Comparison of ENCODE assay signal across 18 cellular contexts in the genomic region with DNA sequence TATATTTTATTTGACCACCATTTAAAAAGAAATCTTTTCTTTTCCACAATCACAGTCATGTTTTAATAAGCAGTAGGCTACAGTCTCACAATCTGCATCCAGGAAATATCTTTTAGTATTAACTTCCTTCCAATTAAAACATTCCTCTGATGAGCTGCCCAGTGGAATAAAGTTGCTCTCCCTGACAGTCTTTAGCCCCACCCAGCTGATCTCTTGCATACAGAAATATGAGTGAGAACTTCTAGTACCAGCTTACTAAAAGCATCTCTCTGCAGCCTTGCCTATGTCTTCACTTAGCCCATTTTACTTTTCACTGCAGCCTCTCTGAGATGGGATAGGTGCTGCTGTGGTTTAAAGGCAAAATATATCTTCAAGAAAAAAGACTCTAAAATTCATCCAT.
A peak's percentile ranks its signal among the peaks of the same experiment; 100 is the strongest.
DNase-seq lines count a peak whose midpoint lies in the region; ATAC-seq and TF ChIP-seq lines count a peak whose summit lies in the region.
"Had no signal": no experiment of that assay in that cellular context is flagged by ENCODE, and none has a peak within 500 bp of the region (broad histone marks: within the 10 kb centered on the region; RNA-seq: fewer than 3 reads in every experiment).

No MANE protein-coding gene starts in this region.

- H3K4me3 ChIP-seq in foreskin fibroblast (ENCODE audit: low read depth in 1 of 2, low read length in 2 of 2) (no peak overlapping the region), smooth muscle cell (no peak overlapping the region)

- no peaks in the 10 kb centered on the region for H3K79me2 ChIP-seq in smooth muscle cell (ENCODE audit: low read depth)

- peak overlapping the region; percentile 38 for H3K4me2 ChIP-seq in smooth muscle cell

- DNase-seq in EH (ENCODE audit: low read depth): peak; percentile 72
- peak; percentile 62 to 85 for DNase-seq in foreskin fibroblast
- no peak for DNase-seq in smooth muscle cell (lab: John Stamatoyannopoulos, UW; ENCODE audit: unreplicated experiment)
- no peak for DNase-seq in NCI-H2227 treated with DMSO at 0.1 percent for 48 hours (lab: John Stamatoyannopoulos, UW)
- no peak for DNase-seq in NCI-H1417 treated with DMSO at 0.1 percent for 48 hours (lab: John Stamatoyannopoulos, UW)
- DNase-seq in G401 (ENCODE audit: low spot score): no peak
- DNase-seq: activated CD8-positive, alpha-beta T cell treated with anti-CD3 and anti-CD28 coated beads, Interleukin-2, amount 10 ng/mL, durations not matched to agents 7 days and 5 days; activated naive CD8-positive, alpha-beta T cell treated with anti-CD3 and anti-CD28 coated beads, Interleukin-2, amount 10 ng/mL, durations not matched to agents 7 days and 5 days; CD4-positive, CD25-positive, alpha-beta regulatory T cell; central memory CD4-positive, alpha-beta T cell; effector memory CD4-positive, alpha-beta T cell; Kasumi-1; NCI-H774; RPMI8226; stimulated activated CD4-positive, alpha-beta T cell treated with anti-CD3 and anti-CD28 coated beads, Interleukin-1b, Interleukin-23, amount 100 ng/mL, for 48 hours; T-cell had no signal

- TF ChIP-seq CTCF in foreskin fibroblast (IDR thresholded peaks at IDR 0.05; ENCODE audit: low read depth, low read length): no peak
- TF ChIP-seq CTCF in smooth muscle cell (IDR thresholded peaks at IDR 0.05; ENCODE audit: borderline replicate concordance, insufficient read depth, poor library complexity, severe bottlenecking): no peak

- no peaks in the 10 kb centered on the region for H3K36me3 ChIP-seq in smooth muscle cell (ENCODE audit: low read depth)

- peaks cover 8% of the 10 kb centered on the region for H3K4me1 ChIP-seq in smooth muscle cell (ENCODE audit: low read depth)

- no peaks in the 10 kb centered on the region for H3K27me3 ChIP-seq in smooth muscle cell (ENCODE audit: low read depth)

- peak overlapping the region; percentile 8 for H2AFZ ChIP-seq in smooth muscle cell (ENCODE audit: low read depth)

- H3K27ac ChIP-seq in smooth muscle cell (ENCODE audit: low read depth): peak overlapping the region; percentile 30

- H3F3A ChIP-seq in smooth muscle cell (ENCODE audit: low read depth): peaks cover 4% of the 10 kb centered on the region

- peak; percentile 61 for ATAC-seq in SK-N-SH treated with all-trans-retinoic acid at 6 μM for 48 hours
- ATAC-seq: activated CD8-positive, alpha-beta T cell treated with anti-CD3 and anti-CD28 coated beads, Interleukin-2, amount 10 ng/mL, durations not matched to agents 7 days and 5 days; natural killer cell treated with Interleukin-12 subunit alpha and Interleukin-12 subunit beta and Interleukin-15 and Interleukin-18, amount 100 ng/mL, for 72 hours; T-cell had no signal

- in situ Hi-C loops in G401 (cut with HindIII; ENCODE audit: low sequenced_read_pairs): no loop called here

- H4K20me1 ChIP-seq in smooth muscle cell (ENCODE audit: low read depth): no peaks in the 10 kb centered on the region

- H3K9me3 ChIP-seq in smooth muscle cell (replicated peaks; ENCODE audit: low read depth): no peaks in the 10 kb centered on the region

- H3K9ac ChIP-seq in smooth muscle cell (ENCODE audit: low read depth): no peak overlapping the region

TF ChIP-seq in SK-N-SH treated with all-trans-retinoic acid at 6 μM for 48 hours, 23 proteins besides CTCF, POLR2A, EP300 and RAD21:
- TF ChIP-seq RARB (CRISPR knock-in tag; IDR thresholded peaks at IDR 0.05) (no peak), ESRRG (CRISPR knock-in tag; IDR thresholded peaks at IDR 0.05) (no peak), BACH2 (CRISPR knock-in tag; IDR thresholded peaks at IDR 0.05; ENCODE audit: borderline replicate concordance) (no peak), PPARA (CRISPR knock-in tag; IDR thresholded peaks at IDR 0.05; ENCODE audit: borderline replicate concordance) (no peak), ZFP30 (CRISPR knock-in tag; IDR thresholded peaks at IDR 0.05) (no peak), ZFP3 (CRISPR knock-in tag; IDR thresholded peaks at IDR 0.05) (no peak), TOX (CRISPR knock-in tag; IDR thresholded peaks at IDR 0.05; ENCODE audit: borderline replicate concordance) (no peak), TCF4 (CRISPR knock-in tag; IDR thresholded peaks at IDR 0.05; ENCODE audit: borderline replicate concordance) (no peak), ARNTL (CRISPR knock-in tag; IDR thresholded peaks at IDR 0.05; ENCODE audit: borderline replicate concordance, low read depth) (no peak)
- TF ChIP-seq, protein P1, sequence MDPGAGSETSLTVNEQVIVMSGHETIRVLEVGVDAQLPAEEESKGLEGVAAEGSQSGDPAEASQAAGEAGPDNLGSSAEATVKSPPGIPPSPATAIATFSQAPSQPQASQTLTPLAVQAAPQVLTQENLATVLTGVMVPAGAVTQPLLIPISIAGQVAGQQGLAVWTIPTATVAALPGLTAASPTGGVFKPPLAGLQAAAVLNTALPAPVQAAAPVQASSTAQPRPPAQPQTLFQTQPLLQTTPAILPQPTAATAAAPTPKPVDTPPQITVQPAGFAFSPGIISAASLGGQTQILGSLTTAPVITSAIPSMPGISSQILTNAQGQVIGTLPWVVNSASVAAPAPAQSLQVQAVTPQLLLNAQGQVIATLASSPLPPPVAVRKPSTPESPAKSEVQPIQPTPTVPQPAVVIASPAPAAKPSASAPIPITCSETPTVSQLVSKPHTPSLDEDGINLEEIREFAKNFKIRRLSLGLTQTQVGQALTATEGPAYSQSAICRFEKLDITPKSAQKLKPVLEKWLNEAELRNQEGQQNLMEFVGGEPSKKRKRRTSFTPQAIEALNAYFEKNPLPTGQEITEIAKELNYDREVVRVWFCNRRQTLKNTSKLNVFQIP (CRISPR knock-in tag; IDR thresholded peaks at IDR 0.05; ENCODE audit: borderline replicate concordance, low read depth): no peak
- TF ChIP-seq, protein P2, sequence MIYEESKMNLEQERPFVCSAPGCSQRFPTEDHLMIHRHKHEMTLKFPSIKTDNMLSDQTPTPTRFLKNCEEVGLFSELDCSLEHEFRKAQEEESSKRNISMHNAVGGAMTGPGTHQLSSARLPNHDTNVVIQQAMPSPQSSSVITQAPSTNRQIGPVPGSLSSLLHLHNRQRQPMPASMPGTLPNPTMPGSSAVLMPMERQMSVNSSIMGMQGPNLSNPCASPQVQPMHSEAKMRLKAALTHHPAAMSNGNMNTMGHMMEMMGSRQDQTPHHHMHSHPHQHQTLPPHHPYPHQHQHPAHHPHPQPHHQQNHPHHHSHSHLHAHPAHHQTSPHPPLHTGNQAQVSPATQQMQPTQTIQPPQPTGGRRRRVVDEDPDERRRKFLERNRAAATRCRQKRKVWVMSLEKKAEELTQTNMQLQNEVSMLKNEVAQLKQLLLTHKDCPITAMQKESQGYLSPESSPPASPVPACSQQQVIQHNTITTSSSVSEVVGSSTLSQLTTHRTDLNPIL (CRISPR knock-in tag; IDR thresholded peaks at IDR 0.05; ENCODE audit: low read depth): no peak
TF ChIP-seq in SK-N-SH treated with all-trans-retinoic acid at 6 μM for 48 hours: peak in this region for 0.

Comparison
In these comparisons a context has a peak if more than half of its experiments do, and no peak if none do; other contexts are left out.
1. DNase-seq: peak in EH (single experiment) and foreskin fibroblast (2 of 2); none in smooth muscle cell (single experiment), NCI-H2227 treated with DMSO at 0.1 percent for 48 hours (single experiment), NCI-H1417 treated with DMSO at 0.1 percent for 48 hours (single experiment) and G401 (single experiment).